ENCODE assay signal across 1 cellular context in genomic region chr22:19707347-19708322, GRCh38.
TF ChIP-seq lines count a peak whose summit lies in the region.

No MANE protein-coding gene starts in this region.

TF ChIP-seq in H1, 55 proteins besides CTCF, POLR2A, EP300 and RAD21:
- TF ChIP-seq CBX8 (IDR thresholded peaks at IDR 0.05; ENCODE audit: borderline replicate concordance, low read depth, low read length) (no peak), USF2 (IDR thresholded peaks at IDR 0.05; ENCODE audit: low read length) (no peak), RNF2 (IDR thresholded peaks at IDR 0.05; ENCODE audit: borderline replicate concordance, low read depth, low read length, missing control alignments, poor library complexity, severe bottlenecking) (no peak)
